Comparison of ENCODE assay signal across 9 cellular contexts in genomic region chr19:46660008-46660517, GRCh38. TPM values are rescaled to one million over a fixed set of nuclear protein-coding genes. Genes with fewer than 3 reads are reported as not detected.
DNase-seq lines count a peak whose midpoint lies in the region; ATAC-seq and TF ChIP-seq lines count a peak whose summit lies in the region.
"Had no signal": no experiment of that assay in that cellular context is flagged by ENCODE, and none has a peak within 500 bp of the region (broad histone marks: within the 10 kb centered on the region; RNA-seq: fewer than 3 reads in every experiment).

No MANE protein-coding gene starts in this region.

- H3K9ac ChIP-seq in adipocyte (ENCODE audit: low read length), result peak overlapping the region; percentile 79

- ATAC-seq in GM18870 (IDR thresholded peaks at IDR 0.05; ENCODE audit: unreplicated experiment) (no peak), GM19035 (IDR thresholded peaks at IDR 0.05; ENCODE audit: unreplicated experiment) (no peak)

- no peak overlapping the region for H3K27ac Mint-ChIP-seq in activated naive CD4-positive, alpha-beta T cell treated with anti-CD3 and anti-CD28 coated beads for 36 hours

- H3K4me3 ChIP-seq in adipocyte (ENCODE audit: low read length) (peak overlapping the region; percentile 85), suprapubic skin (peak overlapping the region; percentile 65)

- TF ChIP-seq EP300 in suprapubic skin (IDR thresholded peaks at IDR 0.05), result no peak

- H3K9me3 ChIP-seq in adipocyte (ENCODE audit: control insufficient read depth, low read length), result no peaks in the 10 kb centered on the region
- no peaks in the 10 kb centered on the region for H3K9me3 ChIP-seq in suprapubic skin

- CTCF ChIA-PET in activated naive CD4-positive, alpha-beta T cell treated with anti-CD3 and anti-CD28 coated beads for 36 hours (lab: Charles Lee), result interaction anchor here (6.0 kb wide), 1 partner anchor 45 kb away, joined by 178 read pairs; no protein-coding TSS in a partner anchor

- H3K4me1 Mint-ChIP-seq in activated naive CD4-positive, alpha-beta T cell treated with anti-CD3 and anti-CD28 coated beads for 36 hours (ENCODE audit: low read depth), result peaks cover 29% of the 10 kb centered on the region

- no peaks in the 10 kb centered on the region for H3K36me3 ChIP-seq in adipocyte (ENCODE audit: control insufficient read depth, insufficient read depth, low read length, severe bottlenecking)
- H3K36me3 ChIP-seq in suprapubic skin, result no peaks in the 10 kb centered on the region

- peak; percentile 13 for DNase-seq in activated naive CD4-positive, alpha-beta T cell treated with anti-CD3 and anti-CD28 coated beads for 36 hours
- no peak for DNase-seq in activated naive CD4-positive, alpha-beta T cell treated with Interleukin-2 at 50 U/mL for 16 hours
- peak; percentile 66 for DNase-seq in adipocyte (ENCODE audit: low read depth)
- peak; percentile 88 for DNase-seq in left kidney (ENCODE audit: low read depth, low spot score)
- peak in 1 of 2 donors; percentile 68 for DNase-seq in suprapubic skin (ENCODE audit: low spot score in 2 of 2)
- DNase-seq in activated gamma-delta T cell (lab: John Stamatoyannopoulos, UW), result no peak

- H3K9me3 Mint-ChIP-seq in activated naive CD4-positive, alpha-beta T cell treated with anti-CD3 and anti-CD28 coated beads for 36 hours, result no peaks in the 10 kb centered on the region

- H3K4me1 ChIP-seq in adipocyte (ENCODE audit: control insufficient read depth, insufficient read depth, low read length) (peaks cover 27% of the 10 kb centered on the region), suprapubic skin (peaks cover 26% of the 10 kb centered on the region)

- no peak for TF ChIP-seq CTCF in suprapubic skin (IDR thresholded peaks at IDR 0.05)

- intact Hi-C loops in activated naive CD4-positive, alpha-beta T cell treated with anti-CD3 and anti-CD28 coated beads for 36 hours (cut with micrococcal nuclease), result loop anchor here (5.0 kb wide), 1 partner anchor 263 kb away; no protein-coding TSS in a partner anchor

- H3K4me3 Mint-ChIP-seq in activated naive CD4-positive, alpha-beta T cell treated with anti-CD3 and anti-CD28 coated beads for 36 hours, result peak overlapping the region; percentile 70

- H3K27me3 ChIP-seq in adipocyte (replicated peaks; ENCODE audit: control insufficient read depth, insufficient read depth, low read length) (peaks cover 5% of the 10 kb centered on the region), suprapubic skin (peaks cover 28% of the 10 kb centered on the region)

- H3K27me3 Mint-ChIP-seq in activated naive CD4-positive, alpha-beta T cell treated with anti-CD3 and anti-CD28 coated beads for 36 hours (ENCODE audit: low read depth), result peaks cover 16% of the 10 kb centered on the region

- H3K36me3 Mint-ChIP-seq in activated naive CD4-positive, alpha-beta T cell treated with anti-CD3 and anti-CD28 coated beads for 36 hours (ENCODE audit: low read depth), result no peaks in the 10 kb centered on the region

- 6% methylated on average over 6 of the region's 14 CpGs for WGBS in suprapubic skin

- TF ChIP-seq POLR2A in suprapubic skin (IDR thresholded peaks at IDR 0.05), result no peak

- H3K27ac ChIP-seq in suprapubic skin, result no peak overlapping the region

RNA-seq across cellular contexts. Expression of gene DACT3, which starts 0.9 kb away (rescaled TPM):
- total RNA-seq in activated naive CD4-positive, alpha-beta T cell treated with anti-CD3 and anti-CD28 coated beads for 36 hours, result 1 to 10 TPM; 2.4 to 3.0 TPM
- 1 to 10 TPM in 3 of 4 donors, under 1 TPM in 1; 0.68 to 1.8 (median 1.2) TPM for total RNA-seq in suprapubic skin

RNA-seq across cellular contexts. Expression of gene GNG8, which starts 24.1 kb away (rescaled TPM):
- total RNA-seq in activated naive CD4-positive, alpha-beta T cell treated with anti-CD3 and anti-CD28 coated beads for 36 hours, result 1 to 10 TPM; 7.1 to 8.1 TPM
- total RNA-seq in suprapubic skin, result not detected
- total RNA-seq: bronchial epithelial cell had no signal

RNA-seq across cellular contexts. Expression of gene PTGIR, which starts 35.2 kb away (rescaled TPM):
- total RNA-seq in activated naive CD4-positive, alpha-beta T cell treated with anti-CD3 and anti-CD28 coated beads for 36 hours, result 10 to 100 TPM; 16.3 to 17.2 TPM
- total RNA-seq in suprapubic skin, result 1 to 10 TPM in 3 of 4 donors, under 1 TPM in 1; 0.57 to 6.7 (median 2.4) TPM

RNA-seq across cellular contexts. Expression of gene PRKD2, which starts 56.9 kb away (rescaled TPM):
- total RNA-seq in activated naive CD4-positive, alpha-beta T cell treated with anti-CD3 and anti-CD28 coated beads for 36 hours, result 10 to 100 TPM; 62.2 to 62.3 TPM
- total RNA-seq in suprapubic skin, result 100 to 1,000 TPM in 1 of 4 donors, 10 to 100 TPM in 3; 51.5 to 136 (median 61.2) TPM

RNA-seq across cellular contexts. Expression of gene CALM3, which starts 58.9 kb away (rescaled TPM):
- total RNA-seq in activated naive CD4-positive, alpha-beta T cell treated with anti-CD3 and anti-CD28 coated beads for 36 hours, result 100 to 1,000 TPM; 482 to 500 TPM
- total RNA-seq in suprapubic skin, result 100 to 1,000 TPM in 1 of 4 donors, 10 to 100 TPM in 3; 56.0 to 102 (median 78.6) TPM

Comparison
In these comparisons a context has a peak if more than half of its experiments do, and no peak if none do; other contexts are left out.
1. DNase-seq: peak in activated naive CD4-positive, alpha-beta T cell treated with anti-CD3 and anti-CD28 coated beads for 36 hours (single experiment), adipocyte (single experiment) and left kidney (single experiment); none in activated naive CD4-positive, alpha-beta T cell treated with Interleukin-2 at 50 U/mL for 16 hours (single experiment) and activated gamma-delta T cell (single experiment).
2. RNA of gene GNG8, which starts 24.1 kb away (total RNA-seq): 7.1 to 8.1 TPM in activated naive CD4-positive, alpha-beta T cell treated with anti-CD3 and anti-CD28 coated beads for 36 hours; not detected in suprapubic skin; every median in the first group is over 4 times any median in the second.